In genomic region chr12:110613771-110614684, GRCh38 we compare ENCODE assay signal across 1 cellular context.
A peak's percentile ranks its signal among the peaks of the same experiment; 100 is the strongest.
TF ChIP-seq lines count a peak whose summit lies in the region.

TCTN1 (plus strand) TSS chr12:110614129; CDS start chr12:110614183, 54 bp downstream.

TF ChIP-seq in K562, 482 proteins besides CTCF, POLR2A, EP300 and RAD21 (continued from another document and continues in another):
- TF ChIP-seq TFAP4 (CRISPR knock-in tag; IDR thresholded peaks at IDR 0.05; ENCODE audit: borderline replicate concordance) (peak; percentile 67; the same call in 1 of the 2 replicates), ETS1 (conservative IDR thresholded peaks at IDR 0.05; ENCODE audit: control insufficient read depth, low read depth, low read length) (peak; percentile 54; the same call in 1 of the 2 replicates), MTA3 (IDR thresholded peaks at IDR 0.05; ENCODE audit: borderline replicate concordance) (peak; percentile 79; the same call in 1 of the 2 replicates), ETV5 (CRISPR knock-in tag; IDR thresholded peaks at IDR 0.05; ENCODE audit: low read depth) (peak; percentile 52), ZHX1 (conservative IDR thresholded peaks at IDR 0.05; ENCODE audit: low read length) (0 out of 2 replicates have a peak, but pooled peaks have one; percentile 39), RB1 (IDR thresholded peaks at IDR 0.05; ENCODE audit: low read depth) (0 out of 2 replicates have a peak, but pooled peaks have one; percentile 54), YY1 (IDR thresholded peaks at IDR 0.05; ENCODE audit: borderline replicate concordance in 1 of 3, control insufficient read depth in 1 of 3, extremely low read depth in 1 of 3, insufficient read depth in 3 of 3, insufficient read length in 1 of 3, insufficient replicate concordance in 2 of 3, low read depth in 1 of 3, low read length in 2 of 3) (peak in 2 of 3 experiments; percentile 60 to 78), UBTF (IDR thresholded peaks at IDR 0.05; ENCODE audit: borderline replicate concordance in 1 of 2, low read depth in 2 of 2, low read length in 2 of 2) (peak; percentile 13 to 22; a peak in 1 of 4 replicates), TEAD1 (CRISPR knock-in tag; IDR thresholded peaks at IDR 0.05) (no peak), KDM5B (IDR thresholded peaks at IDR 0.05; ENCODE audit: insufficient replicate concordance, low read depth, low read length) (peak; percentile 67), MXD1 (CRISPR knock-in tag; IDR thresholded peaks at IDR 0.05; ENCODE audit: borderline replicate concordance, poor library complexity, severe bottlenecking) (no peak), HDAC1 (IDR thresholded peaks at IDR 0.05) (peak in 1 of 2 experiments; percentile 89; a peak in 2 of 4 replicates), ELF1 (tag; IDR thresholded peaks at IDR 0.05) (peak; percentile 64), FOXP1 (CRISPR knock-in tag; IDR thresholded peaks at IDR 0.05) (peak; percentile 16; the same call in 1 of the 2 replicates), ZFX (CRISPR knock-in tag; IDR thresholded peaks at IDR 0.05) (peak; percentile 98), KLF13 (tag; IDR thresholded peaks at IDR 0.05; ENCODE audit: borderline replicate concordance, low read depth) (peak; percentile 77), ZMIZ1 (IDR thresholded peaks at IDR 0.05; ENCODE audit: low read depth in 2 of 2, low read length in 2 of 2) (no peak), ZNF175 (CRISPR knock-in tag; IDR thresholded peaks at IDR 0.05; ENCODE audit: low read depth) (peak; percentile 70; the same call in 1 of the 2 replicates), ZNF263 (CRISPR knock-in tag; IDR thresholded peaks at IDR 0.05; ENCODE audit: borderline replicate concordance) (0 out of 2 replicates have a peak, but pooled peaks have one; percentile 69), ELK3 (CRISPR knock-in tag; IDR thresholded peaks at IDR 0.05) (no peak), ZBTB43 (CRISPR knock-in tag; IDR thresholded peaks at IDR 0.05) (no peak), IFI16 (CRISPR knock-in tag; IDR thresholded peaks at IDR 0.05) (no peak), ERF (CRISPR knock-in tag; IDR thresholded peaks at IDR 0.05) (peak; percentile 50; the same call in 1 of the 2 replicates), ESRRA (IDR thresholded peaks at IDR 0.05; ENCODE audit: borderline replicate concordance, low read depth) (peak; percentile 16; the same call in 1 of the 2 replicates), ZBTB33 (CRISPR knock-in tag; IDR thresholded peaks at IDR 0.05) (0 out of 2 replicates have a peak, but pooled peaks have one; percentile 6), NCOA6 (IDR thresholded peaks at IDR 0.05) (no peak), CTBP1 (IDR thresholded peaks at IDR 0.05; ENCODE audit: borderline replicate concordance) (peak; percentile 84; the same call in 1 of the 2 replicates), SAFB (IDR thresholded peaks at IDR 0.05; ENCODE audit: borderline replicate concordance, low read depth, low read length) (no peak), ATF7 (IDR thresholded peaks at IDR 0.05) (peak; percentile 57; the same call in 1 of the 2 replicates), HDAC6 (IDR thresholded peaks at IDR 0.05; ENCODE audit: low read depth, low read length) (no peak), KLF16 (IDR thresholded peaks at IDR 0.05) (no peak), SMARCE1 (IDR thresholded peaks at IDR 0.05) (0 out of 2 replicates have a peak, but pooled peaks have one; percentile 15), E2F6 (IDR thresholded peaks at IDR 0.05; ENCODE audit: borderline replicate concordance in 1 of 2, extremely low read depth in 1 of 2, insufficient read depth in 1 of 2, insufficient read length in 1 of 2, low read depth in 1 of 2, low read length in 1 of 2, poor library complexity in 1 of 2, severe bottlenecking in 1 of 2) (peak; percentile 61 to 76), CTCFL (IDR thresholded peaks at IDR 0.05; ENCODE audit: borderline replicate concordance, insufficient read depth, low read depth, low read length, poor library complexity, severe bottlenecking) (peak; percentile 12), ZNF764 (CRISPR knock-in tag; IDR thresholded peaks at IDR 0.05; ENCODE audit: low read depth) (no peak)
